Comparison of ENCODE assay signal across 1 cellular context in genomic region chr12:58358369-58358768, GRCh38.
TF ChIP-seq lines count a peak whose summit lies in the region.

No MANE protein-coding gene starts in this region.

TF ChIP-seq in SK-N-SH treated with all-trans-retinoic acid at 6 μM for 48 hours, 23 proteins besides CTCF, POLR2A, EP300 and RAD21 (continued from another document):
- TF ChIP-seq CREB5 (CRISPR knock-in tag; IDR thresholded peaks at IDR 0.05; ENCODE audit: low read depth) (no peak), RARB (CRISPR knock-in tag; IDR thresholded peaks at IDR 0.05) (no peak)
